ENCODE assay signal across 10 cellular contexts in genomic region chrX:150482537-150483217, GRCh38.
DNase-seq lines count a peak whose midpoint lies in the region; ATAC-seq, FAIRE-seq and TF ChIP-seq lines count a peak whose summit lies in the region.
"Had no signal": no experiment of that assay in that cellular context is flagged by ENCODE, and none has a peak within 500 bp of the region (broad histone marks: within the 10 kb centered on the region; RNA-seq: fewer than 3 reads in every experiment).

No MANE protein-coding gene starts in this region.

- no peaks in the 10 kb centered on the region for H3K27me3 ChIP-seq in thyroid gland

- peak; percentile 52 for DNase-seq in activated T-cell treated with anti-CD3 and anti-CD28 coated beads for 24 hours (ENCODE audit: low read depth)
- DNase-seq in activated T-cell treated with anti-CD3 and anti-CD28 coated beads, Interleukin-2, amount 50 U/mL, for 1 hour: no peak
- peak; percentile 41 for DNase-seq in activated CD8-positive, alpha-beta memory T cell treated with anti-CD3 and anti-CD28 coated beads, Interleukin-2, amount 50 U/mL, for 4 hours
- DNase-seq in kidney: no peak
- no peak for DNase-seq in GM10248 (ENCODE audit: extremely low spot score)
- no peak for DNase-seq in cerebellum (ENCODE audit: low spot score)
- no peak for DNase-seq in thyroid gland
- DNase-seq: DND-41 had no signal

- H3K4me1 ChIP-seq in kidney (ENCODE audit: control insufficient read depth in 1 of 2, insufficient read depth in 1 of 2, low read depth in 1 of 2, low read length in 2 of 2) (no peaks in the 10 kb centered on the region), thyroid gland (no peaks in the 10 kb centered on the region)

- peak; percentile 72 for ATAC-seq in HG03565 (IDR thresholded peaks at IDR 0.05; ENCODE audit: unreplicated experiment)

- H3K4me3 ChIP-seq in kidney (ENCODE audit: low read length in 2 of 2) (no peak overlapping the region), thyroid gland (replicated peaks in 1 of 3) (no peak overlapping the region)
- H3K4me3 ChIP-seq: skin epidermis had no signal

- H3K9me3 ChIP-seq in kidney (ENCODE audit: control insufficient read depth in 1 of 2, low read length in 2 of 2): no peaks in the 10 kb centered on the region
- no peaks in the 10 kb centered on the region for H3K9me3 ChIP-seq in thyroid gland

- no peak overlapping the region for H3K9ac ChIP-seq in kidney (ENCODE audit: low read length in 2 of 2)

- POLR2A ChIA-PET in GM10248 (lab: Yijun Ruan, JAX): no interaction called here

- WGBS in thyroid gland, 2 donors: 67 to 78% methylated on average over 5 to 6 of the region's 6 CpGs

- H3K36me3 ChIP-seq in kidney (ENCODE audit: control insufficient read depth in 1 of 2, insufficient read depth in 2 of 2, low read length in 2 of 2) (no peaks in the 10 kb centered on the region), thyroid gland (no peaks in the 10 kb centered on the region)

- peak; percentile 25 for FAIRE-seq in kidney (lab: Jason Lieb, UNC)

- CTCF ChIA-PET in GM10248 (lab: Yijun Ruan, JAX): interaction anchor here (0.8 to 0.9 kb wide), 3 partner anchors 15 to 33 kb away, joined by 3 read pairs; no protein-coding TSS in a partner anchor

- TF ChIP-seq POLR2A in thyroid gland (IDR thresholded peaks at IDR 0.05): no peak

- TF ChIP-seq CTCF in kidney (IDR thresholded peaks at IDR 0.05; ENCODE audit: borderline replicate concordance, extremely low read depth, insufficient read depth): no peak
- TF ChIP-seq CTCF in GM10248 (IDR thresholded peaks at IDR 0.05; ENCODE audit: control extremely low read depth, extremely low read depth, low read depth, missing control alignments): no peak
- TF ChIP-seq CTCF in thyroid gland (IDR thresholded peaks at IDR 0.05): no peak

- H3K27ac ChIP-seq in kidney (ENCODE audit: low read depth in 2 of 2, low read length in 2 of 2) (no peak overlapping the region), thyroid gland (no peak overlapping the region)
- H3K27ac ChIP-seq: skin epidermis had no signal

- intact Hi-C loops in kidney (cut with DNase I) (no loop called here), thyroid gland (cut with DNase I) (no loop called here)

Comparison
In these comparisons a context has a peak if more than half of its experiments do, and no peak if none do; other contexts are left out.
1. DNase-seq: peak in activated T-cell treated with anti-CD3 and anti-CD28 coated beads for 24 hours (single experiment) and activated CD8-positive, alpha-beta memory T cell treated with anti-CD3 and anti-CD28 coated beads, Interleukin-2, amount 50 U/mL, for 4 hours (single experiment); none in activated T-cell treated with anti-CD3 and anti-CD28 coated beads, Interleukin-2, amount 50 U/mL, for 1 hour (single experiment), kidney (single experiment), GM10248 (single experiment), cerebellum (single experiment) and thyroid gland (0 of 2).